ENCODE assay signal across 21 cellular contexts in the genomic region with DNA sequence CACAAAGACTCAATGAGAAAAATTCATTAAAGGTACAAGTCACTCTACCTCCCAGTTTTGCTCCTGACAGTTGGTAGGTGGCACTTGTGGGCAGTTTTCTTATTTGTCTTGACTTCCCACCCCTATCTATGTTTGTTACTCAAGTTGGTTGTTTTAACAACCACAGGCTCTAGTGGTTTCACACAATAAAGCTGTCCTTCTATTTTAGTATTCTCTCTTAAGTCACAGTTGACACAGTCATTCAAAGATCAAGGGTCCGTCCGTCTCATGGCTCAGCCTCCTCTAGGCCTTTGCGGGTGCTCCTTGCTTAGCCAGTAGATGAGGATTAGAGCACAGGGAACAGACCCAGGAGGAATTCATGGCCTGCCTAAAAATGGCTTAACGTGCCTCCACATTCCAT.
DNase-seq lines count a peak whose midpoint lies in the region; ATAC-seq and TF ChIP-seq lines count a peak whose summit lies in the region.
"Had no signal": no experiment of that assay in that cellular context is flagged by ENCODE, and none has a peak within 500 bp of the region (broad histone marks: within the 10 kb centered on the region; RNA-seq: fewer than 3 reads in every experiment).

No MANE protein-coding gene starts in this region.

- peak; percentile 60 for DNase-seq in NK-92 treated with Interleukin-12 subunit alpha and Interleukin-12 subunit beta, amount 100 ng/mL, for 24 hours (lab: John Stamatoyannopoulos, UW)
- DNase-seq in NK-92 (lab: John Stamatoyannopoulos, UW; ENCODE audit: unreplicated experiment): no peak
- DNase-seq in astrocyte of the hippocampus (ENCODE audit: low read depth, low spot score): peak; percentile 26
- DNase-seq in smooth muscle cell (lab: John Stamatoyannopoulos, UW; ENCODE audit: unreplicated experiment): no peak
- DNase-seq in NCI-H1105 treated with DMSO at 0.1 percent for 48 hours (lab: John Stamatoyannopoulos, UW): no peak
- DNase-seq in testis: no peak
- no peak for DNase-seq in LoVo (ENCODE audit: low spot score)
- DNase-seq: activated CD4-positive, alpha-beta memory T cell treated with anti-CD3 and anti-CD28 coated beads for 36 hours; activated T-cell treated with anti-CD3 and anti-CD28 coated beads for 4 hours; amygdala; caudate nucleus; head of caudate nucleus; midbrain; NCI-H1436; NCI-H2171; NCI-H526; SIG-M5; stimulated activated CD4-positive, alpha-beta T cell treated with anti-CD3 and anti-CD28 coated beads, Interleukin-4, amount 100 ng/mL, for 4 hours had no signal

- intact Hi-C loops in testis (cut with DNase I; ENCODE audit: low total_unique reads): no loop called here

- H3K4me3 ChIP-seq in smooth muscle cell (no peak overlapping the region), testis (no peak overlapping the region)

- no peak for TF ChIP-seq POLR2A in testis (IDR thresholded peaks at IDR 0.05)

- no peaks in the 10 kb centered on the region for H3F3A ChIP-seq in smooth muscle cell (ENCODE audit: low read depth)

- WGBS in smooth muscle cell (ENCODE audit: low lambda C conversion rate): 71% methylated on average over 4 of the region's 4 CpGs
- WGBS in testis, 2 donors: 89 to 90% methylated on average over 4 of the region's 4 CpGs

- H3K4me1 ChIP-seq in smooth muscle cell (ENCODE audit: low read depth) (no peaks in the 10 kb centered on the region), testis (no peaks in the 10 kb centered on the region)

- H4K20me1 ChIP-seq in smooth muscle cell (ENCODE audit: low read depth): no peaks in the 10 kb centered on the region

- no peak overlapping the region for H3K4me2 ChIP-seq in smooth muscle cell

- no peak overlapping the region for H2AFZ ChIP-seq in smooth muscle cell (ENCODE audit: low read depth)

- H3K36me3 ChIP-seq in smooth muscle cell (ENCODE audit: low read depth) (no peaks in the 10 kb centered on the region), testis (ENCODE audit: low read depth, missing control alignments) (no peaks in the 10 kb centered on the region)

- H3K27me3 ChIP-seq in smooth muscle cell (ENCODE audit: low read depth) (no peaks in the 10 kb centered on the region), testis (no peaks in the 10 kb centered on the region)

- peak overlapping the region; percentile 1 for H3K27ac ChIP-seq in smooth muscle cell (ENCODE audit: low read depth)
- H3K27ac ChIP-seq in testis: no peak overlapping the region
- H3K27ac ChIP-seq: VCaP had no signal

- no peaks in the 10 kb centered on the region for H3K79me2 ChIP-seq in smooth muscle cell (ENCODE audit: low read depth)

- no peaks in the 10 kb centered on the region for H3K9me3 ChIP-seq in smooth muscle cell (replicated peaks; ENCODE audit: low read depth)
- no peaks in the 10 kb centered on the region for H3K9me3 ChIP-seq in testis

- TF ChIP-seq CTCF in smooth muscle cell (IDR thresholded peaks at IDR 0.05; ENCODE audit: borderline replicate concordance, insufficient read depth, poor library complexity, severe bottlenecking) (no peak), testis (IDR thresholded peaks at IDR 0.05) (no peak)

- H3K9ac ChIP-seq in smooth muscle cell (ENCODE audit: low read depth): no peak overlapping the region

- peak; percentile 68 for ATAC-seq in HG03432 (IDR thresholded peaks at IDR 0.05; ENCODE audit: unreplicated experiment)
- ATAC-seq: left lobe of liver had no signal

Comparison
In these comparisons a context has a peak if more than half of its experiments do, and no peak if none do; other contexts are left out.
1. DNase-seq: peak in NK-92 treated with Interleukin-12 subunit alpha and Interleukin-12 subunit beta, amount 100 ng/mL, for 24 hours (single experiment) and astrocyte of the hippocampus (single experiment); none in NK-92 (single experiment), smooth muscle cell (single experiment), NCI-H1105 treated with DMSO at 0.1 percent for 48 hours (single experiment), testis (single experiment) and LoVo (single experiment).